ENCODE assay signal across 19 cellular contexts in the genomic region with DNA sequence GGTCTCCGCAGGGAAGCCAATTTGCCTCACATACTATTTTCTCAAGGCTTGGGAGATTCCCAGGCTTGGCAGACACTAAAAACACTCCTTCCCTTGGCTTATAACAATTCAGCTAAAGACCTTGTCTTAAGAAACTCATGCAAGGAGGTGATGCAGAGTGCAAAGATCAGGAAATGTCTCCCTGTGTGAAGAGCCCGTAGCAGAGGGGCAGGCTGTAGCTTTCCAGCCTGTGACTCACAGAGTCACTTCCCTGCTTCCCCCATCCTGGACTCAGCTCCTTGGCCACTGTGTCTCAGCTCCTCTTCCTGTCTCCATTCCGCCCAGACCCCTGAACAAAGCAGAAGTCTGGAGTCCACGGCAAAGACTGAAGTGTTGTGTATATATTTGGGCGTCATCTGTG. TPM values are rescaled to one million over a fixed set of nuclear protein-coding genes. Genes with fewer than 3 reads are reported as not detected.
DNase-seq lines count a peak whose midpoint lies in the region; ATAC-seq and TF ChIP-seq lines count a peak whose summit lies in the region.
"Had no signal": no experiment of that assay in that cellular context is flagged by ENCODE, and none has a peak within 500 bp of the region (broad histone marks: within the 10 kb centered on the region; RNA-seq: fewer than 3 reads in every experiment).

No MANE protein-coding gene starts in this region.

- no peaks in the 10 kb centered on the region for H3K4me1 Mint-ChIP-seq in activated T-helper 1 cell treated with anti-CD3 and anti-CD28 coated beads, Interleukin-12 subunit alpha, Interleukin-12 subunit beta, Interleukin-2, Interleukin-4 antibody, amounts not matched to agents 30 ng/mL and 10 ng/mL and 1 ng/mL, durations not matched to agents 14 hours and 24 hours and 36 hours (ENCODE audit: low read depth)
- H3K4me1 Mint-ChIP-seq: activated B cell treated with CpG ODN at 0.5 μM for 24 hours; activated CD8-positive, alpha-beta memory T cell treated with anti-CD3 and anti-CD28 coated beads, Interleukin-2, amount 10 ng/mL, durations not matched to agents 7 days and 5 days had no signal

- H3K27ac Mint-ChIP-seq in activated T-helper 1 cell treated with anti-CD3 and anti-CD28 coated beads, Interleukin-12 subunit alpha, Interleukin-12 subunit beta, Interleukin-2, Interleukin-4 antibody, amounts not matched to agents 30 ng/mL and 10 ng/mL and 1 ng/mL, durations not matched to agents 14 hours and 24 hours and 36 hours, result no peak overlapping the region
- H3K27ac Mint-ChIP-seq: activated B cell treated with CpG ODN at 0.5 μM for 24 hours; activated CD8-positive, alpha-beta memory T cell treated with anti-CD3 and anti-CD28 coated beads, Interleukin-2, amount 10 ng/mL, durations not matched to agents 7 days and 5 days had no signal

- H3K4me3 ChIP-seq in adrenal gland (no peak overlapping the region), psoas muscle (no peak overlapping the region), coronary artery (no peak overlapping the region)
- H3K4me3 ChIP-seq: breast epithelium, Peyer's patch, tibial nerve had no signal

- 56 to 67% (median 65%) methylated on average over 5 of the region's 5 CpGs for WGBS in adrenal gland, 4 donors
- WGBS in psoas muscle, 3 donors, result 66 to 85% (median 70%) methylated on average over 5 of the region's 5 CpGs

- peak; percentile 80 for ATAC-seq in left ventricle myocardium superior
- ATAC-seq in psoas muscle, result peak; percentile 42 to 58 (median 52)
- ATAC-seq: activated CD8-positive, alpha-beta memory T cell treated with anti-CD3 and anti-CD28 coated beads, Interleukin-2, amount 10 ng/mL, durations not matched to agents 7 days and 5 days had no signal

- H3K4me1 ChIP-seq in adrenal gland (replicated peaks in 1 of 2), result no peaks in the 10 kb centered on the region
- H3K4me1 ChIP-seq in psoas muscle, result no peaks in the 10 kb centered on the region
- H3K4me1 ChIP-seq: breast epithelium, Peyer's patch, tibial nerve had no signal

- no peaks in the 10 kb centered on the region for H3K36me3 ChIP-seq in adrenal gland (replicated peaks in 1 of 2)
- H3K36me3 ChIP-seq in psoas muscle (ENCODE audit: insufficient read depth in 1 of 2, low read depth in 1 of 2), result no peaks in the 10 kb centered on the region
- H3K36me3 ChIP-seq: breast epithelium, Peyer's patch, tibial nerve had no signal

- H3K36me3 Mint-ChIP-seq in activated T-helper 1 cell treated with anti-CD3 and anti-CD28 coated beads, Interleukin-12 subunit alpha, Interleukin-12 subunit beta, Interleukin-2, Interleukin-4 antibody, amounts not matched to agents 30 ng/mL and 10 ng/mL and 1 ng/mL, durations not matched to agents 14 hours and 24 hours and 36 hours (ENCODE audit: low read depth), result no peaks in the 10 kb centered on the region
- H3K36me3 Mint-ChIP-seq: activated CD8-positive, alpha-beta memory T cell treated with anti-CD3 and anti-CD28 coated beads, Interleukin-2, amount 10 ng/mL, durations not matched to agents 7 days and 5 days had no signal

- no peak for TF ChIP-seq POLR2A in adrenal gland (IDR thresholded peaks at IDR 0.05)

- H3K27me3 Mint-ChIP-seq in activated T-helper 1 cell treated with anti-CD3 and anti-CD28 coated beads, Interleukin-12 subunit alpha, Interleukin-12 subunit beta, Interleukin-2, Interleukin-4 antibody, amounts not matched to agents 30 ng/mL and 10 ng/mL and 1 ng/mL, durations not matched to agents 14 hours and 24 hours and 36 hours (ENCODE audit: insufficient read depth), result no peaks in the 10 kb centered on the region
- H3K27me3 Mint-ChIP-seq: activated CD8-positive, alpha-beta memory T cell treated with anti-CD3 and anti-CD28 coated beads, Interleukin-2, amount 10 ng/mL, durations not matched to agents 7 days and 5 days had no signal

- H3K27me3 ChIP-seq in adrenal gland (no peaks in the 10 kb centered on the region), psoas muscle (ENCODE audit: insufficient read depth in 3 of 3, low read length in 2 of 3) (no peaks in the 10 kb centered on the region)
- H3K27me3 ChIP-seq: breast epithelium, Peyer's patch, tibial nerve had no signal

- H3K9me3 Mint-ChIP-seq in activated T-helper 1 cell treated with anti-CD3 and anti-CD28 coated beads, Interleukin-12 subunit alpha, Interleukin-12 subunit beta, Interleukin-2, Interleukin-4 antibody, amounts not matched to agents 30 ng/mL and 10 ng/mL and 1 ng/mL, durations not matched to agents 14 hours and 24 hours and 36 hours, result peaks cover 4% of the 10 kb centered on the region
- H3K9me3 Mint-ChIP-seq: activated B cell treated with CpG ODN at 0.5 μM for 24 hours had no signal

- DNase-seq in EL, result peak; percentile 6
- DNase-seq in adrenal gland, result peak in 6 of 7 donors; percentile 19 to 66 (median 29)
- DNase-seq in left ventricle myocardium superior, result no peak
- no peak for DNase-seq in psoas muscle
- no peak for DNase-seq in NCI-H146 (lab: John Stamatoyannopoulos, UW)
- DNase-seq in coronary artery (ENCODE audit: low spot score), result no peak
- DNase-seq in NCI-H128 (lab: John Stamatoyannopoulos, UW; ENCODE audit: unreplicated experiment), result no peak
- no peak for DNase-seq in activated T-helper 1 cell treated with anti-CD3 and anti-CD28 coated beads, Interleukin-12 subunit alpha, Interleukin-12 subunit beta, Interleukin-2, Interleukin-4 antibody, amounts not matched to agents 30 ng/mL and 10 ng/mL and 1 ng/mL, durations not matched to agents 14 hours and 24 hours and 36 hours (ENCODE audit: low spot score)
- DNase-seq: activated B cell treated with CpG ODN at 0.5 μM for 24 hours; activated CD8-positive, alpha-beta memory T cell treated with anti-CD3 and anti-CD28 coated beads, Interleukin-2, amount 10 ng/mL, durations not matched to agents 7 days and 5 days; activated naive CD4-positive, alpha-beta T cell; Karpas-422; NCI-H1930; NCI-H69; Peyer's patch; stimulated activated CD4-positive, alpha-beta T cell treated with anti-CD3 and anti-CD28 coated beads, Interleukin-4, amount 100 ng/mL, for 1 hour had no signal

- intact Hi-C loops in adrenal gland (cut with DNase I), result no loop called here
- intact Hi-C loops in left ventricle myocardium superior (cut with micrococcal nuclease), result no loop called here
- intact Hi-C loops in psoas muscle (cut with DNase I), result no loop called here
- intact Hi-C loops in activated T-helper 1 cell treated with anti-CD3 and anti-CD28 coated beads, Interleukin-12 subunit alpha, Interleukin-12 subunit beta, Interleukin-2, Interleukin-4 antibody, amounts not matched to agents 30 ng/mL and 10 ng/mL and 1 ng/mL, durations not matched to agents 14 hours and 24 hours and 36 hours (cut with micrococcal nuclease), result no loop called here

- H3K4me3 Mint-ChIP-seq in activated T-helper 1 cell treated with anti-CD3 and anti-CD28 coated beads, Interleukin-12 subunit alpha, Interleukin-12 subunit beta, Interleukin-2, Interleukin-4 antibody, amounts not matched to agents 30 ng/mL and 10 ng/mL and 1 ng/mL, durations not matched to agents 14 hours and 24 hours and 36 hours, result no peak overlapping the region
- H3K4me3 Mint-ChIP-seq: activated B cell treated with CpG ODN at 0.5 μM for 24 hours; activated CD8-positive, alpha-beta memory T cell treated with anti-CD3 and anti-CD28 coated beads, Interleukin-2, amount 10 ng/mL, durations not matched to agents 7 days and 5 days had no signal

- no peak for TF ChIP-seq CTCF in adrenal gland (IDR thresholded peaks at IDR 0.05)
- TF ChIP-seq CTCF in psoas muscle (IDR thresholded peaks at IDR 0.05), result no peak
- TF ChIP-seq CTCF in coronary artery (IDR thresholded peaks at IDR 0.05), result no peak

- peak overlapping the region in 1 of 5 donors; percentile 51 for H3K27ac ChIP-seq in adrenal gland
- peak overlapping the region; percentile 60 for H3K27ac ChIP-seq in psoas muscle
- H3K27ac ChIP-seq in coronary artery, result peak overlapping the region in 1 of 2 donors; percentile 28
- H3K27ac ChIP-seq: HL-60, tibial nerve had no signal

- H3K9me3 ChIP-seq in adrenal gland (replicated peaks in 1 of 3), result no peaks in the 10 kb centered on the region
- H3K9me3 ChIP-seq in psoas muscle, result no peaks in the 10 kb centered on the region
- H3K9me3 ChIP-seq: breast epithelium, Peyer's patch, tibial nerve had no signal

RNA-seq across cellular contexts. Expression of gene KDR, which starts 56.1 kb away (rescaled TPM):
- total RNA-seq in adrenal gland (10 to 100 TPM; 35.6 to 69.0 (median 39.7) TPM), left ventricle myocardium superior (21.2 TPM), psoas muscle (10 to 100 TPM in 2 of 4 donors, 1 to 10 TPM in 2; 6.1 to 19.4 (median 10.2) TPM)
- polyA plus RNA-seq in adrenal gland (10 to 100 TPM in 1 of 3 donors, 1 to 10 TPM in 2; 5.1 to 32.8 (median 8.8) TPM), psoas muscle (1 to 10 TPM; 3.6 to 4.9 (median 4.5) TPM)
- total RNA-seq in activated T-helper 1 cell treated with anti-CD3 and anti-CD28 coated beads, Interleukin-12 subunit alpha, Interleukin-12 subunit beta, Interleukin-2, Interleukin-4 antibody, amounts not matched to agents 30 ng/mL and 10 ng/mL and 1 ng/mL, durations not matched to agents 14 hours and 24 hours and 36 hours, result not detected in 2 replicates
- total RNA-seq: activated B cell treated with CpG ODN at 0.5 μM for 24 hours; activated CD8-positive, alpha-beta memory T cell treated with anti-CD3 and anti-CD28 coated beads, Interleukin-2, amount 10 ng/mL, durations not matched to agents 7 days and 5 days had no signal

Comparison
In these comparisons a context has a peak if more than half of its experiments do, and no peak if none do; other contexts are left out.
1. DNase-seq: peak in EL (single experiment) and adrenal gland (6 of 7); none in left ventricle myocardium superior (single experiment), psoas muscle (0 of 2), NCI-H146 (single experiment), coronary artery (single experiment), NCI-H128 (single experiment) and activated T-helper 1 cell treated with anti-CD3 and anti-CD28 coated beads, Interleukin-12 subunit alpha, Interleukin-12 subunit beta, Interleukin-2, Interleukin-4 antibody, amounts not matched to agents 30 ng/mL and 10 ng/mL and 1 ng/mL, durations not matched to agents 14 hours and 24 hours and 36 hours (single experiment).